In the genomic region with DNA sequence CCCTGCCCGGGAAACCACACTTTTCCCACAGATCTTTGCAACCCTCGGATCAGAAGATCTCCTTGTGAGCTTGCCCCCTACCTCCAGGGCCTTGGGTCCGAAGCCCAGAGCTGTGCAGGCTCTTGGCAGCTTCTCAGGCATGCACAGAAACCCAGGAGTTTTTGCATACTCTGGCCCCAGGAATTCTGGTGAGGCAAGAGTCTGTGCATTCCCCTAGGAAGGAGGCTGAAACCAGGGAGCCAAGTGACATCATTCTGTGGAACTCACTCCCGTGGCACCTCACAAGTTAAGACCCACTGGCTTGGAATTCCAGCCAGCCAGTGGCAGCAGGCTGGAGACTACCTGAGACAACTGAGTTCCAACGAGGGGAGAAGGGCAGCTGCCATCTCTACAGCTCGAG, we compare ENCODE assay signal across 27 cellular contexts.
DNase-seq lines count a peak whose midpoint lies in the region; ATAC-seq, FAIRE-seq and TF ChIP-seq lines count a peak whose summit lies in the region.
"Had no signal": no experiment of that assay in that cellular context is flagged by ENCODE, and none has a peak within 500 bp of the region (broad histone marks: within the 10 kb centered on the region; RNA-seq: fewer than 3 reads in every experiment).

No MANE protein-coding gene starts in this region.

- H3K4me3 ChIP-seq in HepG2 (replicated peaks in 1 of 3; ENCODE audit: insufficient read depth in 1 of 3, low read depth in 2 of 3, low read length in 3 of 3) = no peak overlapping the region
- no peak overlapping the region for H3K4me3 ChIP-seq in right lobe of liver
- no peak overlapping the region for H3K4me3 ChIP-seq in brain microvascular endothelial cell (ENCODE audit: low read depth, low read length)
- H3K4me3 ChIP-seq: BLaER1, colonic mucosa, lower lobe of right lung, spleen, transverse colon had no signal

- peak overlapping the region; percentile 15; the same call in 1 of the 2 replicates for H3K4me2 ChIP-seq in HepG2 (ENCODE audit: low read depth, low read length)
- H3K4me2 ChIP-seq: BLaER1 had no signal

- no peak for TF ChIP-seq CTCF in HepG2 (CRISPR knock-in tag; IDR thresholded peaks at IDR 0.05)
- no peak for TF ChIP-seq CTCF in right lobe of liver (IDR thresholded peaks at IDR 0.05)
- TF ChIP-seq CTCF in brain microvascular endothelial cell (IDR thresholded peaks at IDR 0.05; ENCODE audit: low read depth, low read length, missing control alignments) = no peak

- H3K9me3 ChIP-seq in HepG2 (ENCODE audit: low read length) (no peaks in the 10 kb centered on the region), right lobe of liver (no peaks in the 10 kb centered on the region)
- H3K9me3 ChIP-seq: colonic mucosa, lower lobe of right lung, transverse colon had no signal

- H3K9ac ChIP-seq in HepG2 (ENCODE audit: insufficient read depth, low read depth, low read length) = no peak overlapping the region
- H3K9ac ChIP-seq: BLaER1 had no signal

- BruUV-seq in HepG2 (replicated peaks; lab: Mats Ljungman, UMichigan) = no TSS peak

- whole genome bisulfite sequencing in HepG2 (ENCODE audit: low lambda C conversion rate) = 48% methylated on average over 6 of the region's 6 CpGs
- no CpG with 5 or more reads among the region's 6 CpGs for WGBS in right lobe of liver (ENCODE audit: insufficient coverage, low coverage, low lambda C conversion rate, missing lambda C conversion rate)

- no peak overlapping the region for H2AFZ ChIP-seq in HepG2 (ENCODE audit: low read length)

- in situ Hi-C loops in HepG2 (cut with HindIII; ENCODE audit: extremely low pct_ligation_motif_present, low pct_unique_long_range_greater_than_20kb) = no loop called here
- in situ Hi-C loops in brain microvascular endothelial cell (cut with HindIII; ENCODE audit: low pct_ligation_motif_present, low sequenced_read_pairs) = no loop called here

- TF ChIP-seq RAD21 in HepG2 (CRISPR knock-in tag; IDR thresholded peaks at IDR 0.05) = no peak

- intact Hi-C loops in HepG2 (cut with micrococcal nuclease; ENCODE audit: unreplicated experiment) = no loop called here
- intact Hi-C loops in right lobe of liver (cut with DNase I) = no loop called here
- intact Hi-C loops in Right ventricle myocardium inferior (cut with DNase I) = no loop called here

- TF ChIP-seq EP300 in HepG2 (IDR thresholded peaks at IDR 0.05; ENCODE audit: low read depth in 2 of 2, low read length in 2 of 2) (no peak), HepG2 (CRISPR knock-in tag; IDR thresholded peaks at IDR 0.05; ENCODE audit: borderline replicate concordance) (no peak)

- CTCF ChIA-PET in HepG2 (lab: Yijun Ruan, JAX; ENCODE audit: low intra/inter-chr PET ratio, low total read pairs) = no interaction called here

- no peak for FAIRE-seq in HepG2 (lab: Jason Lieb, UNC)

- H3K36me3 ChIP-seq in HepG2 (replicated peaks in 1 of 2; ENCODE audit: control insufficient read depth in 1 of 2, insufficient read depth in 2 of 2, low read length in 2 of 2) (no peaks in the 10 kb centered on the region), right lobe of liver (no peaks in the 10 kb centered on the region), brain microvascular endothelial cell (replicated peaks) (no peaks in the 10 kb centered on the region)
- H3K36me3 ChIP-seq: BLaER1, colonic mucosa, lower lobe of right lung, spleen, transverse colon had no signal

- TF ChIP-seq POLR2A in HepG2 (IDR thresholded peaks at IDR 0.05; ENCODE audit: insufficient read depth in 1 of 2, low read depth in 2 of 2, low read length in 2 of 2) (no peak), right lobe of liver (IDR thresholded peaks at IDR 0.05) (no peak)

- H3K27ac ChIP-seq in HepG2 (ENCODE audit: extremely low read length, insufficient read depth, low read length) = no peak overlapping the region
- H3K27ac ChIP-seq in right lobe of liver = no peak overlapping the region
- no peak overlapping the region for H3K27ac ChIP-seq in brain microvascular endothelial cell
- H3K27ac ChIP-seq: BLaER1, colonic mucosa, foreskin keratinocyte, lower lobe of right lung, spleen, transverse colon had no signal

- H3K4me1 ChIP-seq in HepG2 (ENCODE audit: insufficient read depth, low read length) (peaks cover 33% of the 10 kb centered on the region), right lobe of liver (no peaks in the 10 kb centered on the region)
- H3K4me1 ChIP-seq: colonic mucosa, lower lobe of right lung, spleen had no signal

- DNase-seq in HepG2 (ENCODE audit: low spot score) (no peak), right lobe of liver (no peak), brain microvascular endothelial cell (peak; percentile 41), glomerular visceral epithelial cell (ENCODE audit: extremely low spot score) (peak; percentile 37), Right ventricle myocardium inferior (ENCODE audit: missing footprints) (no peak), HPDE6-E6E7 (ENCODE audit: extremely low spot score) (no peak)
- DNase-seq in stimulated activated CD4-positive, alpha-beta T cell treated with anti-CD3 and anti-CD28 coated beads, Interleukin-1b, Interleukin-23, amount 100 ng/mL, for 48 hours = no peak
- DNase-seq: 8988T; activated CD4-positive, alpha-beta T cell treated with anti-CD3 and anti-CD28 coated beads, Interleukin-2, amount 50 U/mL, for 4 hours; activated CD8-positive, alpha-beta memory T cell treated with anti-CD3 and anti-CD28 coated beads, Interleukin-2, amount 50 U/mL, for 4 hours; activated naive CD8-positive, alpha-beta T cell treated with anti-CD3 and anti-CD28 coated beads for 36 hours; colonic mucosa; COR-L47; DMS79 treated with DMSO at 0.1 percent for 48 hours; foreskin keratinocyte; lower lobe of right lung; MM.1S; NCI-H146; NCI-H2171; NCI-H526 treated with DMSO at 0.1 percent for 48 hours; occipital lobe; spleen; stimulated activated naive CD8-positive, alpha-beta T cell treated with anti-CD3 and anti-CD28 coated beads, Interleukin-15, amount 100 ng/mL, for 72 hours; transverse colon had no signal

- ATAC-seq in HepG2 (peak; percentile 35), right lobe of liver (no peak), GM19328 (IDR thresholded peaks at IDR 0.05; ENCODE audit: unreplicated experiment) (no peak), Right ventricle myocardium inferior (no peak)
- ATAC-seq: foreskin keratinocyte; lower lobe of right lung; stimulated activated naive CD8-positive, alpha-beta T cell treated with anti-CD3 and anti-CD28 coated beads, Interleukin-15, amount 100 ng/mL, for 72 hours; WTC11 had no signal

- H3K79me2 ChIP-seq in HepG2 (ENCODE audit: insufficient read depth, low read length) = no peaks in the 10 kb centered on the region

- POLR2A ChIA-PET in HepG2 (lab: Yijun Ruan, JAX) = no interaction called here

- no peaks in the 10 kb centered on the region for H4K20me1 ChIP-seq in HepG2 (ENCODE audit: insufficient read depth, low read length)
- H4K20me1 ChIP-seq: BLaER1 had no signal

- H3K27me3 ChIP-seq in HepG2 (ENCODE audit: control insufficient read depth in 1 of 2, insufficient read depth in 2 of 2, low read length in 2 of 2) (no peaks in the 10 kb centered on the region), right lobe of liver (no peaks in the 10 kb centered on the region), brain microvascular endothelial cell (replicated peaks) (no peaks in the 10 kb centered on the region)
- H3K27me3 ChIP-seq: BLaER1, colonic mucosa, foreskin keratinocyte, spleen, transverse colon had no signal

TF ChIP-seq in HepG2, 621 proteins besides CTCF, POLR2A, EP300 and RAD21 (continues in another document):
- no peak for TF ChIP-seq RFXANK (CRISPR knock-in tag; IDR thresholded peaks at IDR 0.05)
- no peak for TF ChIP-seq HNRNPL (IDR thresholded peaks at IDR 0.05; ENCODE audit: low read depth, low read length)
- no peak for TF ChIP-seq PHB2 (IDR thresholded peaks at IDR 0.05; ENCODE audit: partially characterized antibody)
- no peak for TF ChIP-seq EZH2 (conservative IDR thresholded peaks at IDR 0.05; ENCODE audit: low read depth, low read length)
- TF ChIP-seq, protein P1, sequence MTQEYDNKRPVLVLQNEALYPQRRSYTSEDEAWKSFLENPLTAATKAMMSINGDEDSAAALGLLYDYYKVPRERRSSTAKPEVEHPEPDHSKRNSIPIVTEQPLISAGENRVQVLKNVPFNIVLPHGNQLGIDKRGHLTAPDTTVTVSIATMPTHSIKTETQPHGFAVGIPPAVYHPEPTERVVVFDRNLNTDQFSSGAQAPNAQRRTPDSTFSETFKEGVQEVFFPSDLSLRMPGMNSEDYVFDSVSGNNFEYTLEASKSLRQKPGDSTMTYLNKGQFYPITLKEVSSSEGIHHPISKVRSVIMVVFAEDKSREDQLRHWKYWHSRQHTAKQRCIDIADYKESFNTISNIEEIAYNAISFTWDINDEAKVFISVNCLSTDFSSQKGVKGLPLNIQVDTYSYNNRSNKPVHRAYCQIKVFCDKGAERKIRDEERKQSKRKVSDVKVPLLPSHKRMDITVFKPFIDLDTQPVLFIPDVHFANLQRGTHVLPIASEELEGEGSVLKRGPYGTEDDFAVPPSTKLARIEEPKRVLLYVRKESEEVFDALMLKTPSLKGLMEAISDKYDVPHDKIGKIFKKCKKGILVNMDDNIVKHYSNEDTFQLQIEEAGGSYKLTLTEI (CRISPR knock-in tag; conservative IDR thresholded peaks at IDR 0.05) = no peak
- TF ChIP-seq TBX3 (IDR thresholded peaks at IDR 0.05; ENCODE audit: borderline replicate concordance) = no peak
- TF ChIP-seq CC2D1A (CRISPR knock-in tag; IDR thresholded peaks at IDR 0.05) = no peak
- TF ChIP-seq KMT2B (CRISPR knock-in tag; IDR thresholded peaks at IDR 0.05) = no peak
- TF ChIP-seq ZNF598 (CRISPR knock-in tag; IDR thresholded peaks at IDR 0.05; ENCODE audit: borderline replicate concordance) = no peak
- TF ChIP-seq, protein P2, sequence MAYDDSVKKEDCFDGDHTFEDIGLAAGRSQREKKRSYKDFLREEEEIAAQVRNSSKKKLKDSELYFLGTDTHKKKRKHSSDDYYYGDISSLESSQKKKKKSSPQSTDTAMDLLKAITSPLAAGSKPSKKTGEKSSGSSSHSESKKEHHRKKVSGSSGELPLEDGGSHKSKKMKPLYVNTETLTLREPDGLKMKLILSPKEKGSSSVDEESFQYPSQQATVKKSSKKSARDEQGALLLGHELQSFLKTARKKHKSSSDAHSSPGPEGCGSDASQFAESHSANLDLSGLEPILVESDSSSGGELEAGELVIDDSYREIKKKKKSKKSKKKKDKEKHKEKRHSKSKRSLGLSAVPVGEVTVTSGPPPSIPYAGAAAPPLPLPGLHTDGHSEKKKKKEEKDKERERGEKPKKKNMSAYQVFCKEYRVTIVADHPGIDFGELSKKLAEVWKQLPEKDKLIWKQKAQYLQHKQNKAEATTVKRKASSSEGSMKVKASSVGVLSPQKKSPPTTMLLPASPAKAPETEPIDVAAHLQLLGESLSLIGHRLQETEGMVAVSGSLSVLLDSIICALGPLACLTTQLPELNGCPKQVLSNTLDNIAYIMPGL (CRISPR knock-in tag; IDR thresholded peaks at IDR 0.05; ENCODE audit: borderline replicate concordance in 1 of 2, low read depth in 1 of 2) = no peak

Comparison
In these comparisons a context has a peak if more than half of its experiments do, and no peak if none do; other contexts are left out.
1. DNase-seq: peak in brain microvascular endothelial cell (single experiment) and glomerular visceral epithelial cell (single experiment); none in HepG2 (single experiment), right lobe of liver (0 of 3), stimulated activated CD4-positive, alpha-beta T cell treated with anti-CD3 and anti-CD28 coated beads, Interleukin-1b, Interleukin-23, amount 100 ng/mL, for 48 hours (single experiment), Right ventricle myocardium inferior (single experiment) and HPDE6-E6E7 (single experiment).